Comparison of ENCODE assay signal across 33 cellular contexts in the genomic region with DNA sequence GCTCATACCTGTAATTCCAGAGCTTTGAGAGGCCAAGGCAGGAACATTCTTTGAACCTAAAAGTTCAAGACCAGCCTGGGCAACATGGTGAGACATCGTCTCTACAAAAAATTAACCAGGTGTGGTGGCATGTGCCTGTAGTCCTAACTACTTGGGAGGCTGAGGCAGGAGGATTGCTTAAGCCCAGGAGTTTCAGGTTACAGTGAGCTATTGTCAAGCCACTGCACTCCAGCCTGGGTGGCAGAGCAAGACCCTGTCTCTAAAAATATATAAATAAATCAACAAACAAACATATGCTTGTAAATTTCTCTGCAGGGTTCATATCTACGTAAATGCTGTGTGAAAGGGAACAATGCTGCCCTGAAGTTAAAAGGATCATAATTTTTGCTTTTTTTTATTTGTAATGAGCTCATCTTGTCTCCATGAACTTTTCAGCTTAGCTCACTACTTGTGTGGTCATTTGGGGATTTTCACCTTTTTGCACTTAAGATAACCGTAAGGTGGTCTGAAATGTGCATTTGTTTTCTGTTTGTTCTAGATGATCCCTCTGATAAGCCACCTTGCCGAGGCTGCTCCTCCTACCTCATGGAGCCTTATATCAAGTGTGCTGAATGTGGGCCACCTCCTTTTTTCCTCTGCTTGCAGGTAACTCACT. TPM values are rescaled to one million over a fixed set of nuclear protein-coding genes. Genes with fewer than 3 reads are reported as not detected.
"Had no signal": no experiment of that assay in that cellular context is flagged by ENCODE, and none has a peak within 500 bp of the region (broad histone marks: within the 10 kb centered on the region; RNA-seq: fewer than 3 reads in every experiment).

No MANE protein-coding gene starts in this region.

- H3K4me1 Mint-ChIP-seq: central memory CD8-positive, alpha-beta T cell; mesothelial cell of epicardium; stimulated activated naive B cell treated with anti-CD40 and anti-IgM and Interleukin-4, amounts not matched to agents 10 μg/mL and 1 μg/mL and 100 μg/mL, for 72 hours had no signal

- H3K9me3 ChIP-seq: adrenal gland, breast epithelium, colonic mucosa, esophagus muscularis mucosa, left lung, transverse colon, vagina had no signal

- H3K27ac Mint-ChIP-seq: activated CD4-positive, alpha-beta T cell treated with anti-CD3 and anti-CD28 coated beads, Interleukin-2, amount 10 ng/mL, durations not matched to agents 7 days and 5 days; mesothelial cell of epicardium; progenitor cell of endocrine pancreas; stimulated activated naive B cell treated with anti-CD40 and anti-IgM and Interleukin-4, amounts not matched to agents 10 μg/mL and 1 μg/mL and 100 μg/mL, for 72 hours; T-cell had no signal

- H3K9me3 Mint-ChIP-seq: activated CD4-positive, alpha-beta T cell treated with anti-CD3 and anti-CD28 coated beads, Interleukin-2, amount 10 ng/mL, durations not matched to agents 7 days and 5 days; central memory CD8-positive, alpha-beta T cell; effector memory CD8-positive, alpha-beta T cell; immature natural killer cell; mesothelial cell of epicardium; naive thymus-derived CD8-positive, alpha-beta T cell; stimulated activated naive B cell treated with anti-CD40 and anti-IgM and Interleukin-4, amounts not matched to agents 10 μg/mL and 1 μg/mL and 100 μg/mL, for 72 hours; T-cell had no signal

- H3K27me3 ChIP-seq: adrenal gland, breast epithelium, colonic mucosa, dorsolateral prefrontal cortex, esophagus muscularis mucosa, hepatocyte, left lung, transverse colon, vagina had no signal

- H3K27ac ChIP-seq: adrenal gland, breast epithelium, colonic mucosa, esophagus muscularis mucosa, hepatocyte, left lung, transverse colon, vagina had no signal

- H3K4me3 Mint-ChIP-seq: activated CD4-positive, alpha-beta T cell treated with anti-CD3 and anti-CD28 coated beads, Interleukin-2, amount 10 ng/mL, durations not matched to agents 7 days and 5 days; central memory CD8-positive, alpha-beta T cell; effector memory CD8-positive, alpha-beta T cell; immature natural killer cell; mesothelial cell of epicardium; naive thymus-derived CD8-positive, alpha-beta T cell; stimulated activated naive B cell treated with anti-CD40 and anti-IgM and Interleukin-4, amounts not matched to agents 10 μg/mL and 1 μg/mL and 100 μg/mL, for 72 hours; T-cell had no signal

- H3K4me1 ChIP-seq: adrenal gland, breast epithelium, colonic mucosa, esophagus muscularis mucosa, left lung, transverse colon, vagina had no signal

- H3K27me3 Mint-ChIP-seq: activated CD4-positive, alpha-beta T cell treated with anti-CD3 and anti-CD28 coated beads, Interleukin-2, amount 10 ng/mL, durations not matched to agents 7 days and 5 days; central memory CD8-positive, alpha-beta T cell; effector memory CD8-positive, alpha-beta T cell; naive thymus-derived CD8-positive, alpha-beta T cell; progenitor cell of endocrine pancreas; stimulated activated naive B cell treated with anti-CD40 and anti-IgM and Interleukin-4, amounts not matched to agents 10 μg/mL and 1 μg/mL and 100 μg/mL, for 72 hours; T-cell had no signal

- DNase-seq: activated CD4-positive, alpha-beta T cell treated with anti-CD3 and anti-CD28 coated beads, Interleukin-2, amount 10 ng/mL, durations not matched to agents 7 days and 5 days; activated CD8-positive, alpha-beta memory T cell treated with anti-CD3 and anti-CD28 coated beads, Interleukin-2, amount 50 U/mL, for 48 hours; activated effector memory CD4-positive, alpha-beta T cell treated with anti-CD3 and anti-CD28 coated beads, Interleukin-2, amount 50 U/mL, for 16 hours; activated naive CD4-positive, alpha-beta T cell treated with anti-CD3 and anti-CD28 coated beads, Interleukin-2, amount 50 U/mL, for 16 hours; activated T-cell treated with anti-CD3 and anti-CD28 coated beads, Interleukin-2, amount 50 U/mL, for 48 hours; adrenal gland; colonic mucosa; dorsolateral prefrontal cortex; effector memory CD8-positive, alpha-beta T cell; glutamatergic neuron; immature natural killer cell; left lung; naive thymus-derived CD8-positive, alpha-beta T cell; retina; stimulated activated CD4-positive, alpha-beta T cell treated with anti-CD3 and anti-CD28 coated beads, Interleukin-2, amount 100 ng/mL, for 48 hours; stimulated activated CD8-positive, alpha-beta memory T cell treated with anti-CD3 and anti-CD28 coated beads, Interleukin-4, amount 100 ng/mL, for 48 hours; stimulated activated naive B cell treated with anti-CD40 and anti-IgM and Interleukin-4, amounts not matched to agents 10 μg/mL and 1 μg/mL and 100 μg/mL, for 72 hours; T-cell; T-helper 9 cell; transverse colon had no signal

- ATAC-seq: effector memory CD8-positive, alpha-beta T cell; left lung; naive thymus-derived CD8-positive, alpha-beta T cell; stimulated activated naive B cell treated with anti-CD40 and anti-IgM and Interleukin-4, amounts not matched to agents 10 μg/mL and 1 μg/mL and 100 μg/mL, for 72 hours; T-cell had no signal

- H3K4me3 ChIP-seq: adrenal gland, breast epithelium, colonic mucosa, dorsolateral prefrontal cortex, esophagus muscularis mucosa, hepatocyte, left lung, lung, transverse colon, vagina had no signal

- H3K36me3 ChIP-seq: breast epithelium had no signal

RNA-seq across cellular contexts. Expression of a gene that starts 47.3 kb away (rescaled TPM):
- total RNA-seq: activated CD4-positive, alpha-beta T cell treated with anti-CD3 and anti-CD28 coated beads, Interleukin-2, amount 10 ng/mL, durations not matched to agents 7 days and 5 days; activated CD8-positive, alpha-beta memory T cell treated with anti-CD3 and anti-CD28 coated beads for 36 hours; adrenal gland; breast epithelium; colonic mucosa; dorsolateral prefrontal cortex; esophagus muscularis mucosa; frontal cortex; hepatocyte; kidney epithelial cell; left lung; lung; mesothelial cell of epicardium; naive thymus-derived CD8-positive, alpha-beta T cell; osteocyte; progenitor cell of endocrine pancreas; T-cell; temporal lobe; transverse colon; vagina had no signal
